18 cellular contexts compared by ENCODE assay signal in genomic region chr3:51945031-51945840, GRCh38. TPM values are rescaled to one million over a fixed set of nuclear protein-coding genes. Genes with fewer than 3 reads are reported as not detected.
DNase-seq lines count a peak whose midpoint lies in the region; ATAC-seq and TF ChIP-seq lines count a peak whose summit lies in the region.
"Had no signal": no experiment of that assay in that cellular context is flagged by ENCODE, and none has a peak within 500 bp of the region (broad histone marks: within the 10 kb centered on the region; RNA-seq: fewer than 3 reads in every experiment).

No MANE protein-coding gene starts in this region.

- ATAC-seq in Right ventricle myocardium inferior (no peak), gastroesophageal sphincter (no peak), GM21390 (IDR thresholded peaks at IDR 0.05; ENCODE audit: unreplicated experiment) (no peak)

- no peak for TF ChIP-seq EP300 in gastroesophageal sphincter (IDR thresholded peaks at IDR 0.05)

- H3K4me2 ChIP-seq in osteoblast (ENCODE audit: insufficient read depth, low read length), result no peak overlapping the region
- H3K4me2 ChIP-seq: KMS-11 had no signal

- H3K27me3 ChIP-seq in osteoblast (ENCODE audit: insufficient read depth, low read length) (no peaks in the 10 kb centered on the region), gastroesophageal sphincter (no peaks in the 10 kb centered on the region)

- H3K4me1 Mint-ChIP-seq in chondrocyte (ENCODE audit: low read depth), result peaks cover 22% of the 10 kb centered on the region

- H4K20me1 ChIP-seq in osteoblast (ENCODE audit: insufficient read depth, low read length), result no peaks in the 10 kb centered on the region

- H2AFZ ChIP-seq in osteoblast (ENCODE audit: low read length), result no peak overlapping the region

- H3K27ac Mint-ChIP-seq in chondrocyte (ENCODE audit: unreplicated experiment), result no peak overlapping the region
- H3K27ac Mint-ChIP-seq: HFFc6 had no signal

- intact Hi-C loops in cardiac septum (cut with DNase I), result no loop called here
- intact Hi-C loops in Right ventricle myocardium inferior (cut with DNase I), result no loop called here

- no peak overlapping the region for H3K4me3 Mint-ChIP-seq in chondrocyte (ENCODE audit: unreplicated experiment)
- H3K4me3 Mint-ChIP-seq: HFFc6 had no signal

- peaks cover 14% of the 10 kb centered on the region for H3K79me2 ChIP-seq in osteoblast (ENCODE audit: insufficient read depth, low read length)

- H3K27ac ChIP-seq in osteoblast (ENCODE audit: low read depth, low read length) (no peak overlapping the region), gastroesophageal sphincter (no peak overlapping the region)
- H3K27ac ChIP-seq: KMS-11 had no signal

- TF ChIP-seq POLR2A in gastroesophageal sphincter (IDR thresholded peaks at IDR 0.05), result no peak

- no peaks in the 10 kb centered on the region for H3K9me3 ChIP-seq in osteoblast (ENCODE audit: low read depth, low read length)
- H3K9me3 ChIP-seq in gastroesophageal sphincter, result no peaks in the 10 kb centered on the region

- TF ChIP-seq CTCF in chondrocyte (IDR thresholded peaks at IDR 0.05) (no peak), osteoblast (IDR thresholded peaks at IDR 0.05; ENCODE audit: extremely low read depth, low read depth, low read length) (no peak), gastroesophageal sphincter (IDR thresholded peaks at IDR 0.05) (no peak), foreskin fibroblast (IDR thresholded peaks at IDR 0.05; ENCODE audit: low read depth, low read length) (no peak)

- H3K4me1 ChIP-seq in osteoblast (ENCODE audit: insufficient read depth, low read length) (peaks cover 25% of the 10 kb centered on the region), gastroesophageal sphincter (peaks cover 0 to 29% (median 21%) of the 10 kb centered on the region in 3 donors)

- H3K9me3 Mint-ChIP-seq in chondrocyte (ENCODE audit: low read depth), result no peaks in the 10 kb centered on the region
- H3K9me3 Mint-ChIP-seq: HFFc6 had no signal

- peaks cover 2% of the 10 kb centered on the region for H3K36me3 Mint-ChIP-seq in chondrocyte (ENCODE audit: low read depth)

- H3K4me3 ChIP-seq in osteoblast (ENCODE audit: insufficient read depth, low read length) (no peak overlapping the region), gastroesophageal sphincter (no peak overlapping the region), foreskin fibroblast (ENCODE audit: low read depth in 1 of 2, low read length in 2 of 2) (no peak overlapping the region)

- WGBS in gastroesophageal sphincter (ENCODE audit: low coverage in 1 of 2), 2 donors, result 80% methylated on average over 1 to 2 of the region's 18 CpGs

- DNase-seq in cardiac septum (ENCODE audit: low spot score) (peak; percentile 74), Right ventricle myocardium inferior (ENCODE audit: missing footprints) (no peak), chondrocyte (ENCODE audit: low spot score) (peak; percentile 86), osteoblast (ENCODE audit: insufficient read length, low spot score, missing footprints) (peak; percentile 60), foreskin fibroblast (no peak)
- DNase-seq: ACHN, C1 segment of cervical spinal cord, DMS79, H7, HFFc6, MV-4-11, NCI-H1694 treated with DMSO at 0.1 percent for 48 hours, OCI-M1 had no signal

- no peaks in the 10 kb centered on the region for H3K27me3 Mint-ChIP-seq in chondrocyte (ENCODE audit: low read depth)

- peaks cover 24% of the 10 kb centered on the region for H3K36me3 ChIP-seq in osteoblast (ENCODE audit: insufficient read depth, low read length)
- peaks cover 0 to 60% of the 10 kb centered on the region in 2 donors for H3K36me3 ChIP-seq in gastroesophageal sphincter

RNA-seq across cellular contexts. Expression of gene PARP3, which starts 3.1 kb away (rescaled TPM):
- total RNA-seq in cardiac septum, result 15.2 TPM
- 17.6 TPM for total RNA-seq in Right ventricle myocardium inferior
- 9.5 to 12.4 TPM (median 9.7 TPM) in 3 replicates for total RNA-seq in chondrocyte
- total RNA-seq in osteoblast, result 39.2 and 46.0 TPM in 2 replicates
- total RNA-seq in gastroesophageal sphincter, result 10 to 100 TPM; 19.5 to 43.0 (median 22.8) TPM

RNA-seq across cellular contexts. Expression of gene RRP9, which starts 3.5 kb away (rescaled TPM):
- total RNA-seq in cardiac septum, result 9.7 TPM
- 7.7 TPM for total RNA-seq in Right ventricle myocardium inferior
- total RNA-seq in chondrocyte, result 18.0 to 21.0 TPM (median 19.7 TPM) in 3 replicates
- total RNA-seq in osteoblast, result 18.0 and 20.6 TPM in 2 replicates
- total RNA-seq in gastroesophageal sphincter, result 10 to 100 TPM in 2 of 4 donors, 1 to 10 TPM in 2; 5.3 to 14.8 (median 10.9) TPM

RNA-seq across cellular contexts. Expression of gene GPR62, which starts 9.9 kb away (rescaled TPM):
- 0.16 TPM for total RNA-seq in cardiac septum
- total RNA-seq in Right ventricle myocardium inferior, result 0.22 TPM
- 0.19 TPM in 1 of 3 replicates, not detected in the others for total RNA-seq in chondrocyte
- total RNA-seq in osteoblast, result under 0.01 TPM in 1 of 2 replicates, not detected in the other
- under 1 TPM in 1 of 4 donors, not detected in 3; 0.31 TPM for total RNA-seq in gastroesophageal sphincter
- total RNA-seq: HT-29, NCI-H460 had no signal

RNA-seq across cellular contexts. Expression of gene PCBP4, which starts 22.0 kb away (rescaled TPM):
- total RNA-seq in cardiac septum (91.4 TPM), Right ventricle myocardium inferior (79.8 TPM), chondrocyte (35.5 to 63.8 TPM (median 55.7 TPM) in 3 replicates), osteoblast (19.7 and 22.4 TPM in 2 replicates), gastroesophageal sphincter (100 to 1,000 TPM in 3 of 4 donors, 10 to 100 TPM in 1; 80.7 to 335 (median 186) TPM)

RNA-seq across cellular contexts. Expression of gene ABHD14B, which starts 28.6 kb away (rescaled TPM):
- total RNA-seq in cardiac septum (13.6 TPM), Right ventricle myocardium inferior (13.8 TPM), chondrocyte (24.3 to 38.0 TPM (median 25.7 TPM) in 3 replicates), osteoblast (38.7 and 44.2 TPM in 2 replicates), gastroesophageal sphincter (10 to 100 TPM; 34.6 to 46.8 (median 45.1) TPM)

Comparison
In these comparisons a context has a peak if more than half of its experiments do, and no peak if none do; other contexts are left out.
1. DNase-seq: peak in cardiac septum (single experiment), chondrocyte (single experiment) and osteoblast (single experiment); none in Right ventricle myocardium inferior (single experiment) and foreskin fibroblast (0 of 2).